In the genomic region with DNA sequence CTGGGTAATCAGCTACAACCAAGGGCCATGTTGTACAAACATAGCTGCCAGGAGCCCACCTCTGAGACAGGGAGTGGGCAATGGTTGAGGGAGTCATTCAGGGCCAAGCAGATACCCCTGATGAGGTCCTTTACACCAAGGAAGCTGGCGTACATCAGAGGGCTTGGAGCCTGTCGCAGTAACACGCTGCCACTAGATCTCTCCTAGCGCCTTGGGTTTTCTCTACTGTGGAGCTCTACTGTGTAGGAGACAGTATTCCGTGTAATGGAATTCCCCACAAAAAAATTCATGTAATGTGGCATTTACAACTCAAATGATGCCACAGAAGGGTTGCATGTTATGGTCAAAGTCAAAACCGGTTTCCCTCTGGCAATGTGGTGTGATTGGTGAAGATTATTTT, we compare ENCODE assay signal across 16 cellular contexts. TPM values are rescaled to one million over a fixed set of nuclear protein-coding genes. Genes with fewer than 3 reads are reported as not detected.
DNase-seq lines count a peak whose midpoint lies in the region; ATAC-seq and TF ChIP-seq lines count a peak whose summit lies in the region.
"Had no signal": no experiment of that assay in that cellular context is flagged by ENCODE, and none has a peak within 500 bp of the region (broad histone marks: within the 10 kb centered on the region; RNA-seq: fewer than 3 reads in every experiment).

No MANE protein-coding gene starts in this region.

- no peaks in the 10 kb centered on the region for H3K79me2 ChIP-seq in neural progenitor cell (ENCODE audit: low read depth)

- H3K4me1 ChIP-seq in neural progenitor cell: no peaks in the 10 kb centered on the region

- no peak for TF ChIP-seq CTCF in neural progenitor cell (IDR thresholded peaks at IDR 0.05)

- H3K36me3 ChIP-seq in neural progenitor cell: no peaks in the 10 kb centered on the region

- H3K9me3 ChIP-seq in T-helper 17 cell (ENCODE audit: control insufficient read depth, low read length, poor library complexity, severe bottlenecking) (no peaks in the 10 kb centered on the region), neural progenitor cell (ENCODE audit: low read depth) (no peaks in the 10 kb centered on the region)

- H3K27me3 ChIP-seq in neural progenitor cell: no peaks in the 10 kb centered on the region

- no peak overlapping the region for H3K9ac ChIP-seq in neural progenitor cell

- H3F3A ChIP-seq in neural progenitor cell (ENCODE audit: low read depth): peaks cover 9% of the 10 kb centered on the region

- no peak overlapping the region for H3K4me3 ChIP-seq in neural progenitor cell
- H3K4me3 ChIP-seq: GM23338 had no signal

- H4K20me1 ChIP-seq in neural progenitor cell (ENCODE audit: low read depth): no peaks in the 10 kb centered on the region

- H3K27ac ChIP-seq in neural progenitor cell: no peak overlapping the region
- H3K27ac ChIP-seq: 22Rv1 had no signal

- H3K27ac Mint-ChIP-seq in activated naive CD4-positive, alpha-beta T cell treated with anti-CD3 and anti-CD28 coated beads, Interleukin-2, amount 50 U/mL, for 72 hours: peak overlapping the region; percentile 3 to 82
- H3K27ac Mint-ChIP-seq in T-helper 17 cell (peak overlapping the region; percentile 71), neural progenitor cell (peak overlapping the region; percentile 92)
- no peak overlapping the region for H3K27ac Mint-ChIP-seq in activated T-cell treated with anti-CD3 and anti-CD28 coated beads, Interleukin-2, amount 50 U/mL, for 24 hours
- H3K27ac Mint-ChIP-seq: CD4-positive, alpha-beta T cell; GM23338; IgD-negative memory B cell had no signal

- no peaks in the 10 kb centered on the region for H3K27me3 Mint-ChIP-seq in T-helper 17 cell
- H3K27me3 Mint-ChIP-seq in neural progenitor cell (ENCODE audit: insufficient read depth, low read depth): peaks cover 9% of the 10 kb centered on the region
- H3K27me3 Mint-ChIP-seq in activated T-cell treated with anti-CD3 and anti-CD28 coated beads, Interleukin-2, amount 50 U/mL, for 24 hours: no peaks in the 10 kb centered on the region
- H3K27me3 Mint-ChIP-seq: CD4-positive, alpha-beta T cell; IgD-negative memory B cell had no signal

- peaks cover 13% of the 10 kb centered on the region for H3K4me1 Mint-ChIP-seq in T-helper 17 cell
- peaks cover 21% of the 10 kb centered on the region for H3K4me1 Mint-ChIP-seq in neural progenitor cell
- peaks cover 7% of the 10 kb centered on the region for H3K4me1 Mint-ChIP-seq in activated T-cell treated with anti-CD3 and anti-CD28 coated beads, Interleukin-2, amount 50 U/mL, for 24 hours (ENCODE audit: low read depth)

- H3K4me3 Mint-ChIP-seq in T-helper 17 cell (no peak overlapping the region), neural progenitor cell (no peak overlapping the region)
- no peak overlapping the region for H3K4me3 Mint-ChIP-seq in activated T-cell treated with anti-CD3 and anti-CD28 coated beads, Interleukin-2, amount 50 U/mL, for 24 hours
- H3K4me3 Mint-ChIP-seq: CD4-positive, alpha-beta T cell; GM23338; IgD-negative memory B cell had no signal

- no peaks in the 10 kb centered on the region for H3K9me3 Mint-ChIP-seq in activated naive CD4-positive, alpha-beta T cell treated with anti-CD3 and anti-CD28 coated beads, Interleukin-2, amount 50 U/mL, for 72 hours
- no peaks in the 10 kb centered on the region for H3K9me3 Mint-ChIP-seq in neural progenitor cell
- no peaks in the 10 kb centered on the region for H3K9me3 Mint-ChIP-seq in activated T-cell treated with anti-CD3 and anti-CD28 coated beads, Interleukin-2, amount 50 U/mL, for 24 hours
- H3K9me3 Mint-ChIP-seq: CD4-positive, alpha-beta T cell; GM23338; IgD-negative memory B cell had no signal

- H2AFZ ChIP-seq in neural progenitor cell (replicated peaks): no peak overlapping the region
- H2AFZ ChIP-seq: GM23338 had no signal

- no peak for DNase-seq in activated naive CD4-positive, alpha-beta T cell treated with anti-CD3 and anti-CD28 coated beads, Interleukin-2, amount 50 U/mL, for 72 hours (ENCODE audit: low spot score in 2 of 2)
- DNase-seq in activated naive CD4-positive, alpha-beta T cell treated with Interleukin-2 at 50 U/mL for 16 hours: no peak
- DNase-seq in T-helper 17 cell (no peak), neural progenitor cell (ENCODE audit: low spot score) (no peak)
- DNase-seq in activated T-cell treated with anti-CD3 and anti-CD28 coated beads, Interleukin-2, amount 50 U/mL, for 24 hours: no peak
- DNase-seq: AML-193; C1 segment of cervical spinal cord; Calu3; CD4-positive, alpha-beta T cell; DMS 273 treated with DMSO at 0.1 percent for 48 hours; H7 had no signal

- H3K4me2 ChIP-seq in neural progenitor cell: no peak overlapping the region
- H3K4me2 ChIP-seq: GM23338 had no signal

- H3K36me3 Mint-ChIP-seq in activated naive CD4-positive, alpha-beta T cell treated with anti-CD3 and anti-CD28 coated beads, Interleukin-2, amount 50 U/mL, for 72 hours: no peaks in the 10 kb centered on the region
- no peaks in the 10 kb centered on the region for H3K36me3 Mint-ChIP-seq in T-helper 17 cell (ENCODE audit: low read depth)
- H3K36me3 Mint-ChIP-seq in neural progenitor cell: no peaks in the 10 kb centered on the region
- no peaks in the 10 kb centered on the region for H3K36me3 Mint-ChIP-seq in activated T-cell treated with anti-CD3 and anti-CD28 coated beads, Interleukin-2, amount 50 U/mL, for 24 hours (ENCODE audit: low read depth)

- no peak for ATAC-seq in activated naive CD4-positive, alpha-beta T cell treated with anti-CD3 and anti-CD28 coated beads, Interleukin-2, amount 50 U/mL, for 72 hours
- ATAC-seq in T-helper 17 cell (no peak), GM18868 (IDR thresholded peaks at IDR 0.05; ENCODE audit: unreplicated experiment) (no peak), GM19455 (IDR thresholded peaks at IDR 0.05; ENCODE audit: unreplicated experiment) (no peak)
- ATAC-seq: GM23338 had no signal

RNA-seq across cellular contexts. Expression of a gene that starts 41.4 kb away (rescaled TPM):
- under 1 TPM in 1 of 2 donors, not detected in 1; 0.14 TPM for total RNA-seq in activated naive CD4-positive, alpha-beta T cell treated with anti-CD3 and anti-CD28 coated beads, Interleukin-2, amount 50 U/mL, for 72 hours
- total RNA-seq in T-helper 17 cell: not detected
- 18.5 and 70.7 TPM in 2 replicates for total RNA-seq in neural progenitor cell (ENCODE audit: low replicate concordance)
- total RNA-seq: Calu3; CD4-positive, alpha-beta T cell had no signal

RNA-seq across cellular contexts. Expression of a gene that starts 46.2 kb away (rescaled TPM):
- total RNA-seq in activated naive CD4-positive, alpha-beta T cell treated with anti-CD3 and anti-CD28 coated beads, Interleukin-2, amount 50 U/mL, for 72 hours: 10 to 100 TPM; 31.1 to 34.1 TPM
- total RNA-seq in T-helper 17 cell: 10 to 100 TPM; 11.1 to 15.4 TPM
- 70.9 and 99.4 TPM in 2 replicates for total RNA-seq in neural progenitor cell (ENCODE audit: low replicate concordance)

Comparison
In these comparisons a context has a peak if more than half of its experiments do, and no peak if none do; other contexts are left out.
1. RNA of a gene that starts 41.4 kb away (total RNA-seq): 18.5 to 70.7 TPM in neural progenitor cell; 0.14 TPM in activated naive CD4-positive, alpha-beta T cell treated with anti-CD3 and anti-CD28 coated beads, Interleukin-2, amount 50 U/mL, for 72 hours and not detected in T-helper 17 cell; every median in the first group is over 10 times any median in the second.